ENCODE assay signal across 8 cellular contexts in the genomic region with DNA sequence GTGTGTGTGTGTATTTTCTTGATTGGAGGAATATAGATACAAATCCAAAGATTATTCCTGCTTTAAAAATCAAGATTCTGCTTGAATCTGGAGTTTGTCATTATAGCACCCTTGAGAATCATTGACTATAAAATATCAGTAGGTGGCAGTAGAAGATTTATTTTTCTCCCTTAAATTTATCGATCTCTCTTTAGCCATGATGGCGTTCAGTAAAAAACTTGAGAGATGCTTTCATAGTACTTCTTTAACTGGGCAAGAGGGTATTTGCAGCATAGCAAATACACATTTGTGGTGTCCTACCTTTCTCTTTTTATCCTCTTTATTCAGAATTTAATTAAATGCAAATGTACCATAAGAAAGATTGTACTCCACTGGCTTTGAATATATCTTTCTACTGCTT.
DNase-seq lines count a peak whose midpoint lies in the region; ATAC-seq, FAIRE-seq and TF ChIP-seq lines count a peak whose summit lies in the region.

No MANE protein-coding gene starts in this region.

- H3K9me3 Mint-ChIP-seq in activated T-helper 2 cell treated with anti-CD3 and anti-CD28 coated beads, Interferon-gamma antibody, Interleukin-2, Interleukin-4, amounts not matched to agents 10 μg/mL and 5 μg/mL and 100 μg/mL, durations not matched to agents 14 hours and 24 hours and 36 hours: no peaks in the 10 kb centered on the region

- no peak overlapping the region for H3K27ac Mint-ChIP-seq in activated T-helper 2 cell treated with anti-CD3 and anti-CD28 coated beads, Interferon-gamma antibody, Interleukin-2, Interleukin-4, amounts not matched to agents 10 μg/mL and 5 μg/mL and 100 μg/mL, durations not matched to agents 14 hours and 24 hours and 36 hours

- H3K36me3 Mint-ChIP-seq in activated T-helper 2 cell treated with anti-CD3 and anti-CD28 coated beads, Interferon-gamma antibody, Interleukin-2, Interleukin-4, amounts not matched to agents 10 μg/mL and 5 μg/mL and 100 μg/mL, durations not matched to agents 14 hours and 24 hours and 36 hours (ENCODE audit: low read depth): no peaks in the 10 kb centered on the region

- H3K4me3 ChIP-seq in A673 (ENCODE audit: low read depth, low read length, poor library complexity, severe bottlenecking): no peak overlapping the region
- no peak overlapping the region for H3K4me3 ChIP-seq in LNCaP clone FGC (ENCODE audit: low read depth, low read length)
- H3K4me3 ChIP-seq in fibroblast of villous mesenchyme (ENCODE audit: low read depth, low read length): no peak overlapping the region

- no peak overlapping the region for H3K27ac ChIP-seq in A673 (ENCODE audit: low read depth, low read length, poor library complexity, severe bottlenecking)

- peak; percentile 73 for DNase-seq in A673 (ENCODE audit: low spot score)
- no peak for DNase-seq in GM18507 (ENCODE audit: extremely low spot score, insufficient read length, low read depth)
- DNase-seq in LNCaP clone FGC (ENCODE audit: low read depth): no peak
- DNase-seq in SKM-1 treated with dmso at 0.1 percent for 144 hours (lab: John Stamatoyannopoulos, UW; ENCODE audit: unreplicated experiment): peak; percentile 43
- peak; percentile 30 for DNase-seq in fibroblast of villous mesenchyme (ENCODE audit: low read depth)
- DNase-seq in putamen (ENCODE audit: low spot score): peak; percentile 18
- DNase-seq in activated T-helper 2 cell treated with anti-CD3 and anti-CD28 coated beads, Interferon-gamma antibody, Interleukin-2, Interleukin-4, amounts not matched to agents 10 μg/mL and 5 μg/mL and 100 μg/mL, durations not matched to agents 14 hours and 24 hours and 36 hours (ENCODE audit: low spot score): no peak

- H3K9me3 ChIP-seq in A673 (ENCODE audit: low read depth, low read length, poor library complexity, severe bottlenecking): no peaks in the 10 kb centered on the region

- no peak for ATAC-seq in HG03378 (IDR thresholded peaks at IDR 0.05; ENCODE audit: unreplicated experiment)

- H3K27me3 ChIP-seq in A673 (replicated peaks; ENCODE audit: insufficient read depth, low read depth, low read length, poor library complexity): no peaks in the 10 kb centered on the region

- peak; percentile 66 for FAIRE-seq in GM18507 (lab: Jason Lieb, UNC)

- peaks cover 9% of the 10 kb centered on the region for H3K4me1 Mint-ChIP-seq in activated T-helper 2 cell treated with anti-CD3 and anti-CD28 coated beads, Interferon-gamma antibody, Interleukin-2, Interleukin-4, amounts not matched to agents 10 μg/mL and 5 μg/mL and 100 μg/mL, durations not matched to agents 14 hours and 24 hours and 36 hours (ENCODE audit: low read depth)

- peaks cover 15% of the 10 kb centered on the region for H3K27me3 Mint-ChIP-seq in activated T-helper 2 cell treated with anti-CD3 and anti-CD28 coated beads, Interferon-gamma antibody, Interleukin-2, Interleukin-4, amounts not matched to agents 10 μg/mL and 5 μg/mL and 100 μg/mL, durations not matched to agents 14 hours and 24 hours and 36 hours (ENCODE audit: low read depth)

- TF ChIP-seq CTCF in A673 (conservative IDR thresholded peaks at IDR 0.05; ENCODE audit: low read depth, low read length) (peak; percentile 58), LNCaP clone FGC (IDR thresholded peaks at IDR 0.05; ENCODE audit: control insufficient read depth, extremely low read depth, insufficient read depth) (peak; percentile 44), fibroblast of villous mesenchyme (IDR thresholded peaks at IDR 0.05; ENCODE audit: insufficient read depth, low read depth, low read length) (peak; percentile 36)

- H3K4me3 Mint-ChIP-seq in activated T-helper 2 cell treated with anti-CD3 and anti-CD28 coated beads, Interferon-gamma antibody, Interleukin-2, Interleukin-4, amounts not matched to agents 10 μg/mL and 5 μg/mL and 100 μg/mL, durations not matched to agents 14 hours and 24 hours and 36 hours (ENCODE audit: low read depth): no peak overlapping the region

- CTCF ChIA-PET in A673 (lab: Charles Lee): interaction anchor here (0.6 to 3.0 kb wide), 3 partner anchors 177 to 553 kb away, joined by 3 to 22 read pairs (median 4); no protein-coding TSS in a partner anchor

- peaks cover 2% of the 10 kb centered on the region for H3K4me1 ChIP-seq in A673 (ENCODE audit: insufficient read depth, low read length, poor library complexity, severe bottlenecking)

- no peaks in the 10 kb centered on the region for H3K36me3 ChIP-seq in A673 (ENCODE audit: insufficient read depth, low read length, poor library complexity, severe bottlenecking)

- BruUV-seq in A673 (replicated peaks; lab: Mats Ljungman, UMichigan): no TSS peak

- POLR2A ChIA-PET in A673 (lab: Charles Lee; ENCODE audit: low non-redundant PET): no interaction called here

- intact Hi-C loops in A673 (cut with micrococcal nuclease; ENCODE audit: unreplicated experiment): loop anchor here (1.0 to 5.0 kb wide), 3 partner anchors 236 to 552 kb away; no protein-coding TSS in a partner anchor
- intact Hi-C loops in activated T-helper 2 cell treated with anti-CD3 and anti-CD28 coated beads, Interferon-gamma antibody, Interleukin-2, Interleukin-4, amounts not matched to agents 10 μg/mL and 5 μg/mL and 100 μg/mL, durations not matched to agents 14 hours and 24 hours and 36 hours (cut with micrococcal nuclease): loop anchor here (1.0 to 2.0 kb wide), 4 partner anchors 234 to 553 kb away; no protein-coding TSS in a partner anchor

Comparison
In these comparisons a context has a peak if more than half of its experiments do, and no peak if none do; other contexts are left out.
1. DNase-seq: peak in A673 (single experiment), SKM-1 treated with dmso at 0.1 percent for 144 hours (single experiment), fibroblast of villous mesenchyme (single experiment) and putamen (single experiment); none in GM18507 (single experiment), LNCaP clone FGC (single experiment) and activated T-helper 2 cell treated with anti-CD3 and anti-CD28 coated beads, Interferon-gamma antibody, Interleukin-2, Interleukin-4, amounts not matched to agents 10 μg/mL and 5 μg/mL and 100 μg/mL, durations not matched to agents 14 hours and 24 hours and 36 hours (single experiment).
2. Peak in every context shown above with its lines, with median percentiles within 50 percentile points of each other: CTCF ChIP-seq.